In genomic region chr10:83886871-83887270, GRCh38 we compare ENCODE assay signal across 15 cellular contexts.
DNase-seq lines count a peak whose midpoint lies in the region; FAIRE-seq and TF ChIP-seq lines count a peak whose summit lies in the region.
"Had no signal": no experiment of that assay in that cellular context is flagged by ENCODE, and none has a peak within 500 bp of the region (broad histone marks: within the 10 kb centered on the region; RNA-seq: fewer than 3 reads in every experiment).

No MANE protein-coding gene starts in this region.

- H3K4me3 Mint-ChIP-seq in astrocyte (ENCODE audit: unreplicated experiment) = no peak overlapping the region
- H3K4me3 Mint-ChIP-seq: CD8-positive, alpha-beta T cell had no signal

- FAIRE-seq in astrocyte (lab: Jason Lieb, UNC) = no peak
- FAIRE-seq: D721Med had no signal

- H3K36me3 ChIP-seq in astrocyte (ENCODE audit: insufficient read depth, low read length) = no peaks in the 10 kb centered on the region
- H3K36me3 ChIP-seq: BE2C had no signal

- no peaks in the 10 kb centered on the region for H3K27me3 ChIP-seq in astrocyte (ENCODE audit: insufficient read depth, low read length)
- H3K27me3 ChIP-seq: BE2C had no signal

- H3K36me3 Mint-ChIP-seq in astrocyte (ENCODE audit: low read depth, unreplicated experiment) = no peaks in the 10 kb centered on the region
- H3K36me3 Mint-ChIP-seq: CD8-positive, alpha-beta T cell had no signal

- H3K4me1 ChIP-seq in astrocyte (ENCODE audit: insufficient read depth, low read length) = no peaks in the 10 kb centered on the region
- H3K4me1 ChIP-seq: BE2C had no signal

- no peak overlapping the region for H3K9ac ChIP-seq in astrocyte (ENCODE audit: low read length)

- no peak overlapping the region for H2AFZ ChIP-seq in astrocyte (ENCODE audit: low read depth, low read length)

- H4K20me1 ChIP-seq in astrocyte (ENCODE audit: insufficient read depth, low read length) = no peaks in the 10 kb centered on the region

- no peaks in the 10 kb centered on the region for H3K9me3 ChIP-seq in astrocyte (ENCODE audit: insufficient read depth, low read depth, low read length)
- H3K9me3 ChIP-seq: BE2C had no signal

- H3K9me3 Mint-ChIP-seq in astrocyte (ENCODE audit: unreplicated experiment) = no peaks in the 10 kb centered on the region
- H3K9me3 Mint-ChIP-seq: CD8-positive, alpha-beta T cell had no signal

- DNase-seq in DMS79 treated with DMSO at 0.1 percent for 48 hours (lab: John Stamatoyannopoulos, UW) (peak; percentile 67), NCI-H187 (lab: John Stamatoyannopoulos, UW) (peak; percentile 5 to 6), NCI-H345 treated with DMSO at 0.1 percent for 48 hours (lab: John Stamatoyannopoulos, UW; ENCODE audit: unreplicated experiment) (peak; percentile 39), astrocyte (ENCODE audit: low read depth) (peak; percentile 10), dedifferentiated amniotic fluid mesenchymal stem cell (ENCODE audit: extremely low spot score) (no peak), AG08395 (ENCODE audit: low spot score) (no peak), NCI-H128 (lab: John Stamatoyannopoulos, UW; ENCODE audit: unreplicated experiment) (no peak), SW480 (ENCODE audit: low spot score) (no peak)
- DNase-seq: ACHN; BE2C; CD8-positive, alpha-beta T cell; HCEC 1CT; IMR-90; T-helper 1 cell had no signal

- H3K27ac Mint-ChIP-seq in astrocyte (ENCODE audit: unreplicated experiment) = no peak overlapping the region
- H3K27ac Mint-ChIP-seq: CD8-positive, alpha-beta T cell had no signal

- no peak overlapping the region for H3K4me3 ChIP-seq in astrocyte (ENCODE audit: insufficient read depth, low read depth, low read length)

- H3K4me2 ChIP-seq in astrocyte (ENCODE audit: low read length) = no peak overlapping the region

- H3K79me2 ChIP-seq in astrocyte (ENCODE audit: insufficient read depth, low read length) = no peaks in the 10 kb centered on the region

- H3K27ac ChIP-seq in astrocyte (ENCODE audit: low read depth, low read length) = no peak overlapping the region

- no peaks in the 10 kb centered on the region for H3K27me3 Mint-ChIP-seq in astrocyte (ENCODE audit: low read depth, unreplicated experiment)

- H3K4me1 Mint-ChIP-seq in astrocyte (ENCODE audit: low read depth, unreplicated experiment) = no peaks in the 10 kb centered on the region

- no peak for TF ChIP-seq CTCF in astrocyte (IDR thresholded peaks at IDR 0.05; ENCODE audit: insufficient read depth, low read depth, low read length)

Comparison
In these comparisons a context has a peak if more than half of its experiments do, and no peak if none do; other contexts are left out.
1. DNase-seq: peak in DMS79 treated with DMSO at 0.1 percent for 48 hours (single experiment), NCI-H187 (2 of 2), NCI-H345 treated with DMSO at 0.1 percent for 48 hours (single experiment) and astrocyte (single experiment); none in dedifferentiated amniotic fluid mesenchymal stem cell (single experiment), AG08395 (single experiment), NCI-H128 (single experiment) and SW480 (single experiment).